Comparison of ENCODE assay signal across 12 cellular contexts in the genomic region with DNA sequence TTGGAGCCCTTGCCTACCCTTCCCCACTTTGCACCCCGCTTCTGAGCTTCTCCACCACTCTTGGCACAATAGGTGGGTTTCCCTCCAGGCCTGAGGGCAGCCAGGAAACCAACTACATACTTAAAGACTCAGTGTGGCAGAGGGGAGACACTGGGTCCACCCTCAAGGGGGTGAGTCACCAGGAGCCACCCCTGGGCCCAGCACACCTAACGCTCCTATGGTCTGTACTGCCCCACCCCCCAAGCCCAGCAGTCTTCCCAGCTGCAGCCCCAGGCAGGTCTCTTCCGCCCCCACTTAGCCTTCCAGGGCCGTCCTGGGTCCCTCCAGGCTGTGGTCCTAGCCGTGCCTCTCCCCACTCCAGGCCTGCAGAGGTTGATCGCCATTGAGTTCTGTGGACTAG. TPM values are rescaled to one million over a fixed set of nuclear protein-coding genes. Genes with fewer than 3 reads are reported as not detected.
A peak's percentile ranks its signal among the peaks of the same experiment; 100 is the strongest.
DNase-seq lines count a peak whose midpoint lies in the region; ATAC-seq and TF ChIP-seq lines count a peak whose summit lies in the region.
"Had no signal": no experiment of that assay in that cellular context is flagged by ENCODE, and none has a peak within 500 bp of the region (broad histone marks: within the 10 kb centered on the region; RNA-seq: fewer than 3 reads in every experiment).

No MANE protein-coding gene starts in this region.

- H3K9me2 ChIP-seq in PC-9 (ENCODE audit: insufficient read depth) = no peaks in the 10 kb centered on the region
- H3K9me2 ChIP-seq: SK-N-SH had no signal

- H3K9me3 ChIP-seq in PC-9 (ENCODE audit: insufficient read depth, low read depth) (no peaks in the 10 kb centered on the region), spleen (no peaks in the 10 kb centered on the region)
- H3K9me3 ChIP-seq: SK-N-SH, vagina had no signal

- H3K4me3 ChIP-seq in PC-9 = no peak overlapping the region
- no peak overlapping the region for H3K4me3 ChIP-seq in spleen
- H3K4me3 ChIP-seq: vagina had no signal

- peaks cover 20% of the 10 kb centered on the region; the same call in 1 of the 2 replicates for H3F3A ChIP-seq in PC-9 (ENCODE audit: insufficient read depth, low read depth)

- H3K27ac Mint-ChIP-seq in activated CD4-positive, alpha-beta T cell treated with anti-CD3 and anti-CD28 coated beads for 36 hours = peak overlapping the region; percentile 93
- peak overlapping the region; percentile 61 for H3K27ac Mint-ChIP-seq in dendritic cell treated with granulocyte-macrophage colony-stimulating factor and Interleukin-4, amounts not matched to agents 40 ng/mL and 50 ng/mL, for 4 days
- H3K27ac Mint-ChIP-seq in glutamatergic neuron (ENCODE audit: unreplicated experiment) = no peak overlapping the region

- CTCF ChIA-PET in activated CD4-positive, alpha-beta T cell treated with anti-CD3 and anti-CD28 coated beads for 36 hours (lab: Charles Lee) = interaction anchor here (0.7 to 6.5 kb wide), 10 partner anchors 9 to 1346 kb away, joined by 3 to 74 read pairs (median 4); a partner anchor contains a TSS
- CTCF ChIA-PET in PC-9 (lab: Charles Lee) = interaction anchor here (1.0 kb wide), 1 partner anchor 15 kb away, joined by 3 read pairs; no protein-coding TSS in a partner anchor

- H3K4me3 Mint-ChIP-seq in activated CD4-positive, alpha-beta T cell treated with anti-CD3 and anti-CD28 coated beads for 36 hours = no peak overlapping the region
- H3K4me3 Mint-ChIP-seq in dendritic cell treated with granulocyte-macrophage colony-stimulating factor and Interleukin-4, amounts not matched to agents 40 ng/mL and 50 ng/mL, for 4 days = peak overlapping the region; percentile 50
- no peak overlapping the region for H3K4me3 Mint-ChIP-seq in glutamatergic neuron (ENCODE audit: unreplicated experiment)
- H3K4me3 Mint-ChIP-seq: activated T-cell treated with anti-CD3 and anti-CD28 coated beads, Interleukin-2, amount 50 U/mL, for 4 hours had no signal

- WGBS in spleen, 5 donors = 91 to 98% (median 93%) methylated on average over 3 to 6 of the region's 6 CpGs

- no peaks in the 10 kb centered on the region for H4K20me1 ChIP-seq in PC-9 (ENCODE audit: insufficient read depth)

- H3K36me3 ChIP-seq in PC-9 (ENCODE audit: low read depth) = no peaks in the 10 kb centered on the region
- no peaks in the 10 kb centered on the region for H3K36me3 ChIP-seq in spleen
- H3K36me3 ChIP-seq: vagina had no signal

- intact Hi-C loops in activated CD4-positive, alpha-beta T cell treated with anti-CD3 and anti-CD28 coated beads for 36 hours (cut with DNase I, micrococcal nuclease) = loop anchor here in 1 of 2 experiments (5.0 kb wide), 1 partner anchor 120 kb away; no protein-coding TSS in a partner anchor
- intact Hi-C loops in PC-9 (cut with micrococcal nuclease; ENCODE audit: unreplicated experiment) (no loop called here), spleen (cut with DNase I; ENCODE audit: low total_unique reads) (no loop called here)
- intact Hi-C loops in dendritic cell treated with granulocyte-macrophage colony-stimulating factor and Interleukin-4, amounts not matched to agents 40 ng/mL and 50 ng/mL, for 4 days (cut with micrococcal nuclease) = no loop called here

- no peak for TF ChIP-seq POLR2A in spleen (IDR thresholded peaks at IDR 0.05)

- BruUV-seq in PC-9 (replicated peaks; lab: Mats Ljungman, UMichigan) = no TSS peak

- TF ChIP-seq CTCF in PC-9 (conservative IDR thresholded peaks at IDR 0.05) (no peak), spleen (IDR thresholded peaks at IDR 0.05 in 8 of 11, conservative IDR thresholded peaks at IDR 0.05 in 3 of 11) (no peak), glutamatergic neuron (IDR thresholded peaks at IDR 0.05; ENCODE audit: partially characterized antibody, unreplicated experiment) (no peak)

- no peak for DNase-seq in activated CD4-positive, alpha-beta T cell treated with anti-CD3 and anti-CD28 coated beads for 36 hours
- DNase-seq in activated CD4-positive, alpha-beta T cell treated with anti-CD3 and anti-CD28 coated beads for 48 hours = no peak
- no peak for DNase-seq in PC-9
- peak; percentile 39 for DNase-seq in spleen
- no peak for DNase-seq in substantia nigra (lab: John Stamatoyannopoulos, UW)
- no peak for DNase-seq in glutamatergic neuron
- no peak for DNase-seq in NCI-H1417 (lab: John Stamatoyannopoulos, UW)
- DNase-seq: activated T-cell treated with anti-CD3 and anti-CD28 coated beads, Interleukin-2, amount 50 U/mL, for 4 hours; SK-N-SH had no signal

- no peaks in the 10 kb centered on the region for H3K27me3 ChIP-seq in PC-9 (ENCODE audit: insufficient read depth, low read depth)
- H3K27me3 ChIP-seq in spleen (replicated peaks in 1 of 7) = no peaks in the 10 kb centered on the region
- H3K27me3 ChIP-seq: vagina had no signal

- H3K9me3 Mint-ChIP-seq in activated CD4-positive, alpha-beta T cell treated with anti-CD3 and anti-CD28 coated beads for 36 hours (ENCODE audit: low read depth) = no peaks in the 10 kb centered on the region
- H3K9me3 Mint-ChIP-seq in dendritic cell treated with granulocyte-macrophage colony-stimulating factor and Interleukin-4, amounts not matched to agents 40 ng/mL and 50 ng/mL, for 4 days = no peaks in the 10 kb centered on the region
- H3K9me3 Mint-ChIP-seq in glutamatergic neuron (ENCODE audit: unreplicated experiment) = no peaks in the 10 kb centered on the region
- H3K9me3 Mint-ChIP-seq: activated T-cell treated with anti-CD3 and anti-CD28 coated beads, Interleukin-2, amount 50 U/mL, for 4 hours had no signal

- H3K36me3 Mint-ChIP-seq in activated CD4-positive, alpha-beta T cell treated with anti-CD3 and anti-CD28 coated beads for 36 hours (ENCODE audit: low read depth) = no peaks in the 10 kb centered on the region
- no peaks in the 10 kb centered on the region for H3K36me3 Mint-ChIP-seq in dendritic cell treated with granulocyte-macrophage colony-stimulating factor and Interleukin-4, amounts not matched to agents 40 ng/mL and 50 ng/mL, for 4 days (ENCODE audit: low read depth)
- H3K36me3 Mint-ChIP-seq in glutamatergic neuron (ENCODE audit: unreplicated experiment) = no peaks in the 10 kb centered on the region

- H3K4me1 ChIP-seq in PC-9 (replicated peaks; ENCODE audit: insufficient read depth) (peaks cover 63% of the 10 kb centered on the region), spleen (peaks cover 3 to 42% (median 24%) of the 10 kb centered on the region in 6 donors)

- H3K27ac ChIP-seq in PC-9 (no peak overlapping the region), spleen (no peak overlapping the region), substantia nigra (ENCODE audit: low read depth, low read length, poor library complexity, severe bottlenecking) (no peak overlapping the region)
- H3K27ac ChIP-seq: vagina, VCaP had no signal

- peak overlapping the region; percentile 50 for H3K4me2 ChIP-seq in PC-9
- H3K4me2 ChIP-seq: SK-N-SH had no signal

- H2AFZ ChIP-seq in PC-9 = no peak overlapping the region

- H3K79me2 ChIP-seq in PC-9 (ENCODE audit: low read depth) = peaks cover 15% of the 10 kb centered on the region

- H3K27me3 Mint-ChIP-seq in activated CD4-positive, alpha-beta T cell treated with anti-CD3 and anti-CD28 coated beads for 36 hours = no peaks in the 10 kb centered on the region
- peaks cover 16% of the 10 kb centered on the region for H3K27me3 Mint-ChIP-seq in dendritic cell treated with granulocyte-macrophage colony-stimulating factor and Interleukin-4, amounts not matched to agents 40 ng/mL and 50 ng/mL, for 4 days
- peaks cover 4% of the 10 kb centered on the region for H3K27me3 Mint-ChIP-seq in glutamatergic neuron (ENCODE audit: unreplicated experiment)

- ATAC-seq in activated CD4-positive, alpha-beta T cell treated with anti-CD3 and anti-CD28 coated beads for 36 hours = peak; percentile 13

- H3K4me1 Mint-ChIP-seq in activated CD4-positive, alpha-beta T cell treated with anti-CD3 and anti-CD28 coated beads for 36 hours = peaks cover 63% of the 10 kb centered on the region
- H3K4me1 Mint-ChIP-seq in dendritic cell treated with granulocyte-macrophage colony-stimulating factor and Interleukin-4, amounts not matched to agents 40 ng/mL and 50 ng/mL, for 4 days (ENCODE audit: low read depth) = peaks cover 78% of the 10 kb centered on the region
- peaks cover 5% of the 10 kb centered on the region for H3K4me1 Mint-ChIP-seq in glutamatergic neuron (ENCODE audit: low read depth, unreplicated experiment)

- POLR2A ChIA-PET in activated CD4-positive, alpha-beta T cell treated with anti-CD3 and anti-CD28 coated beads for 36 hours (lab: Charles Lee) = interaction anchor here (1.0 kb wide), 1 partner anchor 15 kb away, joined by 3 read pairs; no protein-coding TSS in a partner anchor
- POLR2A ChIA-PET in PC-9 (lab: Charles Lee; ENCODE audit: unreplicated experiment) = interaction anchor here (0.7 kb wide), 2 partner anchors 13 to 55 kb away, joined by 4 to 7 read pairs; no protein-coding TSS in a partner anchor

RNA-seq across cellular contexts. Expression of a gene that starts 3.2 kb away (rescaled TPM):
- total RNA-seq in activated CD4-positive, alpha-beta T cell treated with anti-CD3 and anti-CD28 coated beads for 36 hours = 1 to 10 TPM; 1.7 TPM
- total RNA-seq in PC-9 (2021) = 18.5 and 21.7 TPM in 2 replicates
- total RNA-seq in spleen = 1 to 10 TPM in 6 of 7 donors, under 1 TPM in 1; 0.95 to 2.2 (median 1.7) TPM
- 1 to 10 TPM; 1.3 to 1.9 (median 1.5) TPM for polyA plus RNA-seq in spleen
- total RNA-seq in glutamatergic neuron (ENCODE audit: unreplicated experiment) = 0.32 TPM
- polyA plus RNA-seq: SK-N-SH had no signal

RNA-seq across cellular contexts. Expression of a gene that starts 53.8 kb away (rescaled TPM):
- 10 to 100 TPM; 57.1 to 79.4 TPM for total RNA-seq in activated CD4-positive, alpha-beta T cell treated with anti-CD3 and anti-CD28 coated beads for 36 hours
- total RNA-seq in PC-9 (2021) (not detected in 2 replicates), spleen (100 to 1,000 TPM; 114 to 239 (median 171) TPM), glutamatergic neuron (ENCODE audit: unreplicated experiment) (5.8 TPM)
- polyA plus RNA-seq in spleen = 10 to 100 TPM; 32.9 to 39.4 (median 38.3) TPM
- polyA plus RNA-seq: SK-N-SH had no signal

RNA-seq across cellular contexts. Expression of a gene that starts 56.0 kb away (rescaled TPM):
- total RNA-seq in activated CD4-positive, alpha-beta T cell treated with anti-CD3 and anti-CD28 coated beads for 36 hours = under 1 TPM; 0.46 to 0.47 TPM
- 0.20 and 0.48 TPM in 2 replicates for total RNA-seq in PC-9 (2021)
- total RNA-seq in spleen = 100 to 1,000 TPM in 5 of 7 donors, 10 to 100 TPM in 2; 75.4 to 230 (median 140) TPM
- 10 to 100 TPM; 40.8 to 71.5 (median 51.4) TPM for polyA plus RNA-seq in spleen
- total RNA-seq in glutamatergic neuron (ENCODE audit: unreplicated experiment) = 57.1 TPM

Comparison
In these comparisons a context has a peak if more than half of its experiments do, and no peak if none do; other contexts are left out.
1. RNA of a gene that starts 56.0 kb away (total RNA-seq): 75.4 to 230 TPM in spleen and 57.1 TPM in glutamatergic neuron (single experiment); 0.46 to 0.47 TPM in activated CD4-positive, alpha-beta T cell treated with anti-CD3 and anti-CD28 coated beads for 36 hours and 0.20 to 0.48 TPM in PC-9; every median in the first group is over 10 times any median in the second.